2 cellular contexts compared by ENCODE assay signal in the genomic region with DNA sequence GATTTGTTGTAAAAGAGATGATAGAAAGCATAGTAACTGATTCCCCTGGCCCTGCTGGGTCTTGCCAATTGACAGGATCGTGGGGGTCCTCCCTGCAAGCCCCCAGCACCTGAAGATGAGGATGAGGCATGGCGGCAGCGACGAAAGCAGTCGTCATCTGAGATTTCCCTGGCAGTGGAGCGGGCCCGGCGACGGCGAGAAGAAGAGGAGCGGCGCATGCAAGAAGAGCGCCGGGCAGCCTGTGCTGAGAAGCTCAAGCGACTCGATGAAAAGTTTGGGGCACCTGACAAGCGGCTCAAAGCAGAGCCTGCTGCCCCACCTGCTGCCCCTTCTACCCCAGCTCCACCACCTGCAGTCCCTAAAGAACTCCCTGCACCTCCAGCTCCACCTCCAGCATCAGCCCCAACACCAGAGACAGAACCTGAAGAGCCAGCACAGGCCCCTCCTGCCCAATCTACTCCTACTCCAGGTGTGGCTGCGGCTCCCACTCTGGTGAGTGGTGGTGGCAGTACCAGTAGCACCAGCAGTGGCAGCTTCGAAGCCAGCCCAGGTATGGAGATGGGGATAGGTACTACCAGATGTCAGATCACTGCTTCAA.
TF ChIP-seq lines count a peak whose summit lies in the region.

No MANE protein-coding gene starts in this region.

TF ChIP-seq in SK-N-SH, 30 proteins besides CTCF, POLR2A, EP300 and RAD21:
- no peak for TF ChIP-seq FOXJ3 (CRISPR knock-in tag; IDR thresholded peaks at IDR 0.05)
- no peak for TF ChIP-seq NFIC (IDR thresholded peaks at IDR 0.05; ENCODE audit: borderline replicate concordance)
- no peak for TF ChIP-seq GATA2 (CRISPR knock-in tag; IDR thresholded peaks at IDR 0.05)
- no peak for TF ChIP-seq NRF1 (IDR thresholded peaks at IDR 0.05; ENCODE audit: low read depth, low read length)
- TF ChIP-seq YY1 (IDR thresholded peaks at IDR 0.05; ENCODE audit: low read depth) = no peak
- TF ChIP-seq TCF12 (IDR thresholded peaks at IDR 0.05) = no peak
- no peak for TF ChIP-seq RXRA (IDR thresholded peaks at IDR 0.05; ENCODE audit: borderline replicate concordance, low read depth)
- TF ChIP-seq FOSL2 (IDR thresholded peaks at IDR 0.05; ENCODE audit: borderline replicate concordance, low read depth) = no peak
- TF ChIP-seq, protein P1, sequence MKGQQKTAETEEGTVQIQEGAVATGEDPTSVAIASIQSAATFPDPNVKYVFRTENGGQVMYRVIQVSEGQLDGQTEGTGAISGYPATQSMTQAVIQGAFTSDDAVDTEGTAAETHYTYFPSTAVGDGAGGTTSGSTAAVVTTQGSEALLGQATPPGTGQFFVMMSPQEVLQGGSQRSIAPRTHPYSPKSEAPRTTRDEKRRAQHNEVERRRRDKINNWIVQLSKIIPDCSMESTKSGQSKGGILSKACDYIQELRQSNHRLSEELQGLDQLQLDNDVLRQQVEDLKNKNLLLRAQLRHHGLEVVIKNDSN (IDR thresholded peaks at IDR 0.05; ENCODE audit: borderline replicate concordance, low read depth) = no peak
- TF ChIP-seq ELF1 (IDR thresholded peaks at IDR 0.05) = no peak
- no peak for TF ChIP-seq SIN3A (IDR thresholded peaks at IDR 0.05; ENCODE audit: borderline replicate concordance, low read depth, low read length)
- TF ChIP-seq, protein P2, sequence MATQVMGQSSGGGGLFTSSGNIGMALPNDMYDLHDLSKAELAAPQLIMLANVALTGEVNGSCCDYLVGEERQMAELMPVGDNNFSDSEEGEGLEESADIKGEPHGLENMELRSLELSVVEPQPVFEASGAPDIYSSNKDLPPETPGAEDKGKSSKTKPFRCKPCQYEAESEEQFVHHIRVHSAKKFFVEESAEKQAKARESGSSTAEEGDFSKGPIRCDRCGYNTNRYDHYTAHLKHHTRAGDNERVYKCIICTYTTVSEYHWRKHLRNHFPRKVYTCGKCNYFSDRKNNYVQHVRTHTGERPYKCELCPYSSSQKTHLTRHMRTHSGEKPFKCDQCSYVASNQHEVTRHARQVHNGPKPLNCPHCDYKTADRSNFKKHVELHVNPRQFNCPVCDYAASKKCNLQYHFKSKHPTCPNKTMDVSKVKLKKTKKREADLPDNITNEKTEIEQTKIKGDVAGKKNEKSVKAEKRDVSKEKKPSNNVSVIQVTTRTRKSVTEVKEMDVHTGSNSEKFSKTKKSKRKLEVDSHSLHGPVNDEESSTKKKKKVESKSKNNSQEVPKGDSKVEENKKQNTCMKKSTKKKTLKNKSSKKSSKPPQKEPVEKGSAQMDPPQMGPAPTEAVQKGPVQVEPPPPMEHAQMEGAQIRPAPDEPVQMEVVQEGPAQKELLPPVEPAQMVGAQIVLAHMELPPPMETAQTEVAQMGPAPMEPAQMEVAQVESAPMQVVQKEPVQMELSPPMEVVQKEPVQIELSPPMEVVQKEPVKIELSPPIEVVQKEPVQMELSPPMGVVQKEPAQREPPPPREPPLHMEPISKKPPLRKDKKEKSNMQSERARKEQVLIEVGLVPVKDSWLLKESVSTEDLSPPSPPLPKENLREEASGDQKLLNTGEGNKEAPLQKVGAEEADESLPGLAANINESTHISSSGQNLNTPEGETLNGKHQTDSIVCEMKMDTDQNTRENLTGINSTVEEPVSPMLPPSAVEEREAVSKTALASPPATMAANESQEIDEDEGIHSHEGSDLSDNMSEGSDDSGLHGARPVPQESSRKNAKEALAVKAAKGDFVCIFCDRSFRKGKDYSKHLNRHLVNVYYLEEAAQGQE (IDR thresholded peaks at IDR 0.05; ENCODE audit: low read depth, low read length) = no peak
- TF ChIP-seq MXI1 (IDR thresholded peaks at IDR 0.05; ENCODE audit: low read depth, low read length) = no peak
- no peak for TF ChIP-seq RFX5 (IDR thresholded peaks at IDR 0.05; ENCODE audit: low read length)
- TF ChIP-seq CHD2 (IDR thresholded peaks at IDR 0.05; ENCODE audit: low read length, partially characterized antibody) = no peak
- no peak for TF ChIP-seq JUND (IDR thresholded peaks at IDR 0.05)
- TF ChIP-seq TEAD4 (IDR thresholded peaks at IDR 0.05; ENCODE audit: borderline replicate concordance, insufficient read depth) = no peak
- no peak for TF ChIP-seq TAF1 (IDR thresholded peaks at IDR 0.05; ENCODE audit: borderline replicate concordance, low read depth, low read length)
- TF ChIP-seq, protein P3, sequence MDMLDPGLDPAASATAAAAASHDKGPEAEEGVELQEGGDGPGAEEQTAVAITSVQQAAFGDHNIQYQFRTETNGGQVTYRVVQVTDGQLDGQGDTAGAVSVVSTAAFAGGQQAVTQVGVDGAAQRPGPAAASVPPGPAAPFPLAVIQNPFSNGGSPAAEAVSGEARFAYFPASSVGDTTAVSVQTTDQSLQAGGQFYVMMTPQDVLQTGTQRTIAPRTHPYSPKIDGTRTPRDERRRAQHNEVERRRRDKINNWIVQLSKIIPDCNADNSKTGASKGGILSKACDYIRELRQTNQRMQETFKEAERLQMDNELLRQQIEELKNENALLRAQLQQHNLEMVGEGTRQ (IDR thresholded peaks at IDR 0.05; ENCODE audit: borderline replicate concordance, low read depth, low read length) = no peak

TF ChIP-seq in SK-N-SH treated with all-trans-retinoic acid at 6 μM for 48 hours, 23 proteins besides CTCF, POLR2A, EP300 and RAD21:
- TF ChIP-seq ISL1 (CRISPR knock-in tag; IDR thresholded peaks at IDR 0.05) (no peak), CSDC2 (CRISPR knock-in tag; IDR thresholded peaks at IDR 0.05) (no peak), TCF4 (CRISPR knock-in tag; IDR thresholded peaks at IDR 0.05; ENCODE audit: borderline replicate concordance) (no peak), RARB (CRISPR knock-in tag; IDR thresholded peaks at IDR 0.05) (no peak), ZNF565 (CRISPR knock-in tag; conservative IDR thresholded peaks at IDR 0.05; ENCODE audit: low read depth) (no peak), GLIS3 (CRISPR knock-in tag; IDR thresholded peaks at IDR 0.05) (no peak), OSR1 (CRISPR knock-in tag; IDR thresholded peaks at IDR 0.05) (no peak)
- TF ChIP-seq, protein P4, sequence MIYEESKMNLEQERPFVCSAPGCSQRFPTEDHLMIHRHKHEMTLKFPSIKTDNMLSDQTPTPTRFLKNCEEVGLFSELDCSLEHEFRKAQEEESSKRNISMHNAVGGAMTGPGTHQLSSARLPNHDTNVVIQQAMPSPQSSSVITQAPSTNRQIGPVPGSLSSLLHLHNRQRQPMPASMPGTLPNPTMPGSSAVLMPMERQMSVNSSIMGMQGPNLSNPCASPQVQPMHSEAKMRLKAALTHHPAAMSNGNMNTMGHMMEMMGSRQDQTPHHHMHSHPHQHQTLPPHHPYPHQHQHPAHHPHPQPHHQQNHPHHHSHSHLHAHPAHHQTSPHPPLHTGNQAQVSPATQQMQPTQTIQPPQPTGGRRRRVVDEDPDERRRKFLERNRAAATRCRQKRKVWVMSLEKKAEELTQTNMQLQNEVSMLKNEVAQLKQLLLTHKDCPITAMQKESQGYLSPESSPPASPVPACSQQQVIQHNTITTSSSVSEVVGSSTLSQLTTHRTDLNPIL (CRISPR knock-in tag; IDR thresholded peaks at IDR 0.05; ENCODE audit: low read depth) = no peak
- TF ChIP-seq, protein P5, sequence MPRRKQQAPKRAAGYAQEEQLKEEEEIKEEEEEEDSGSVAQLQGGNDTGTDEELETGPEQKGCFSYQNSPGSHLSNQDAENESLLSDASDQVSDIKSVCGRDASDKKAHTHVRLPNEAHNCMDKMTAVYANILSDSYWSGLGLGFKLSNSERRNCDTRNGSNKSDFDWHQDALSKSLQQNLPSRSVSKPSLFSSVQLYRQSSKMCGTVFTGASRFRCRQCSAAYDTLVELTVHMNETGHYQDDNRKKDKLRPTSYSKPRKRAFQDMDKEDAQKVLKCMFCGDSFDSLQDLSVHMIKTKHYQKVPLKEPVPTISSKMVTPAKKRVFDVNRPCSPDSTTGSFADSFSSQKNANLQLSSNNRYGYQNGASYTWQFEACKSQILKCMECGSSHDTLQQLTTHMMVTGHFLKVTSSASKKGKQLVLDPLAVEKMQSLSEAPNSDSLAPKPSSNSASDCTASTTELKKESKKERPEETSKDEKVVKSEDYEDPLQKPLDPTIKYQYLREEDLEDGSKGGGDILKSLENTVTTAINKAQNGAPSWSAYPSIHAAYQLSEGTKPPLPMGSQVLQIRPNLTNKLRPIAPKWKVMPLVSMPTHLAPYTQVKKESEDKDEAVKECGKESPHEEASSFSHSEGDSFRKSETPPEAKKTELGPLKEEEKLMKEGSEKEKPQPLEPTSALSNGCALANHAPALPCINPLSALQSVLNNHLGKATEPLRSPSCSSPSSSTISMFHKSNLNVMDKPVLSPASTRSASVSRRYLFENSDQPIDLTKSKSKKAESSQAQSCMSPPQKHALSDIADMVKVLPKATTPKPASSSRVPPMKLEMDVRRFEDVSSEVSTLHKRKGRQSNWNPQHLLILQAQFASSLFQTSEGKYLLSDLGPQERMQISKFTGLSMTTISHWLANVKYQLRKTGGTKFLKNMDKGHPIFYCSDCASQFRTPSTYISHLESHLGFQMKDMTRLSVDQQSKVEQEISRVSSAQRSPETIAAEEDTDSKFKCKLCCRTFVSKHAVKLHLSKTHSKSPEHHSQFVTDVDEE (CRISPR knock-in tag; IDR thresholded peaks at IDR 0.05) = no peak
